Comparison of ENCODE assay signal across 21 cellular contexts in genomic region chr1:177669161-177669560, GRCh38.
DNase-seq lines count a peak whose midpoint lies in the region; TF ChIP-seq lines count a peak whose summit lies in the region.
"Had no signal": no experiment of that assay in that cellular context is flagged by ENCODE, and none has a peak within 500 bp of the region (broad histone marks: within the 10 kb centered on the region; RNA-seq: fewer than 3 reads in every experiment).

No MANE protein-coding gene starts in this region.

- H3K79me2 ChIP-seq in mesendoderm (ENCODE audit: control insufficient read depth, insufficient read depth, low read length) = no peaks in the 10 kb centered on the region
- peaks cover 2% of the 10 kb centered on the region for H3K79me2 ChIP-seq in trophoblast cell (ENCODE audit: control insufficient read depth, insufficient read depth, low read length, poor library complexity)

- H2BK12ac ChIP-seq in trophoblast cell (ENCODE audit: low read length) = no peak overlapping the region

- CTCF ChIA-PET in A673 (lab: Charles Lee) (no interaction called here), MCF 10A (lab: Yijun Ruan, JAX) (interaction anchor here (0.8 to 1.1 kb wide), 2 partner anchors 217 to 274 kb away, joined by 3 read pairs; no protein-coding TSS in a partner anchor), GM10248 (lab: Yijun Ruan, JAX) (interaction anchor here (0.9 to 1.2 kb wide), 3 partner anchors 12 to 14 kb away, joined by 3 to 4 read pairs (median 3); no protein-coding TSS in a partner anchor)

- H3K4me3 ChIP-seq in A673 (ENCODE audit: low read depth, low read length, poor library complexity, severe bottlenecking) = no peak overlapping the region
- no peak overlapping the region for H3K4me3 ChIP-seq in mesendoderm (ENCODE audit: low read length)
- no peak overlapping the region for H3K4me3 ChIP-seq in trophoblast cell (ENCODE audit: low read depth, low read length)
- H3K4me3 ChIP-seq: A549, BLaER1 had no signal

- no peak overlapping the region for H4K12ac ChIP-seq in trophoblast cell (ENCODE audit: low read depth, low read length)

- no peak overlapping the region for H2BK15ac ChIP-seq in mesendoderm (replicated peaks; ENCODE audit: low read depth)

- H4K8ac ChIP-seq in mesendoderm (ENCODE audit: low read depth, low read length) = no peak overlapping the region
- H4K8ac ChIP-seq in trophoblast cell (ENCODE audit: low read depth, low read length) = no peak overlapping the region

- no peak overlapping the region for H4K5ac ChIP-seq in mesendoderm (ENCODE audit: low read length)

- no peak overlapping the region for H3K4me2 ChIP-seq in mesendoderm (ENCODE audit: low read length)
- no peak overlapping the region for H3K4me2 ChIP-seq in trophoblast cell (ENCODE audit: low read length)
- H3K4me2 ChIP-seq: A549, BLaER1 had no signal

- TF ChIP-seq CTCF in A673 (conservative IDR thresholded peaks at IDR 0.05; ENCODE audit: low read depth, low read length) = no peak
- no peak for TF ChIP-seq CTCF in MCF 10A (IDR thresholded peaks at IDR 0.05; ENCODE audit: unreplicated experiment)
- TF ChIP-seq CTCF in GM10248 (IDR thresholded peaks at IDR 0.05; ENCODE audit: control extremely low read depth, extremely low read depth, low read depth, missing control alignments) = no peak

- no peak overlapping the region for H2BK5ac ChIP-seq in mesendoderm (ENCODE audit: low read length)
- no peak overlapping the region for H2BK5ac ChIP-seq in trophoblast cell (ENCODE audit: low read depth, low read length, poor library complexity)

- intact Hi-C loops in A673 (cut with micrococcal nuclease; ENCODE audit: unreplicated experiment) (no loop called here), MCF 10A (cut with micrococcal nuclease) (no loop called here)

- no peaks in the 10 kb centered on the region for H3K27me3 Mint-ChIP-seq in MCF 10A (ENCODE audit: insufficient read depth, unreplicated experiment)
- H3K27me3 Mint-ChIP-seq: B cell; CD4-positive, CD25-positive, alpha-beta regulatory T cell had no signal

- POLR2A ChIA-PET in A673 (lab: Charles Lee; ENCODE audit: low non-redundant PET) (no interaction called here), MCF 10A (lab: Yijun Ruan, JAX) (no interaction called here), GM10248 (lab: Yijun Ruan, JAX) (no interaction called here)

- no peak overlapping the region for H4K91ac ChIP-seq in trophoblast cell (ENCODE audit: low read depth, low read length)

- H3K27me3 ChIP-seq in A673 (replicated peaks; ENCODE audit: insufficient read depth, low read depth, low read length, poor library complexity) (no peaks in the 10 kb centered on the region), mesendoderm (ENCODE audit: insufficient read depth, low read length, poor library complexity) (no peaks in the 10 kb centered on the region), trophoblast cell (ENCODE audit: insufficient read depth, low read length) (no peaks in the 10 kb centered on the region)
- H3K27me3 ChIP-seq: BLaER1 had no signal

- H3K36me3 ChIP-seq in A673 (ENCODE audit: insufficient read depth, low read length, poor library complexity, severe bottlenecking) (no peaks in the 10 kb centered on the region), mesendoderm (ENCODE audit: control insufficient read depth, insufficient read depth, low read length) (no peaks in the 10 kb centered on the region), trophoblast cell (ENCODE audit: control insufficient read depth in 1 of 2, insufficient read depth in 2 of 2, low read length in 2 of 2) (no peaks in the 10 kb centered on the region)
- H3K36me3 ChIP-seq: BLaER1 had no signal

- H3K36me3 Mint-ChIP-seq in MCF 10A (ENCODE audit: insufficient read depth, unreplicated experiment) = no peaks in the 10 kb centered on the region
- H3K36me3 Mint-ChIP-seq: CD4-positive, CD25-positive, alpha-beta regulatory T cell; CD8-positive, alpha-beta T cell had no signal

- no peak overlapping the region for H3K27ac ChIP-seq in A673 (ENCODE audit: low read depth, low read length, poor library complexity, severe bottlenecking)
- H3K27ac ChIP-seq in mesendoderm (ENCODE audit: low read depth, low read length) = no peak overlapping the region
- H3K27ac ChIP-seq in trophoblast cell (ENCODE audit: low read depth, low read length) = no peak overlapping the region
- H3K27ac ChIP-seq: 22Rv1, A549, BLaER1, C4-2B had no signal

- H3K4me3 Mint-ChIP-seq in MCF 10A (ENCODE audit: unreplicated experiment) = no peak overlapping the region
- H3K4me3 Mint-ChIP-seq: B cell; CD4-positive, CD25-positive, alpha-beta regulatory T cell; CD8-positive, alpha-beta T cell had no signal

- H3K79me1 ChIP-seq in mesendoderm (ENCODE audit: low read length) (no peaks in the 10 kb centered on the region), trophoblast cell (ENCODE audit: low read length) (no peaks in the 10 kb centered on the region)

- H3K9me3 Mint-ChIP-seq in MCF 10A (ENCODE audit: unreplicated experiment) = no peaks in the 10 kb centered on the region

- no peak overlapping the region for H3K4ac ChIP-seq in mesendoderm (ENCODE audit: low read depth, low read length)
- no peak overlapping the region for H3K4ac ChIP-seq in trophoblast cell (ENCODE audit: low read depth, low read length)

- no peak overlapping the region for H3K56ac ChIP-seq in mesendoderm (ENCODE audit: low read length)

- H3K4me1 Mint-ChIP-seq in MCF 10A (ENCODE audit: insufficient read depth, unreplicated experiment) = no peaks in the 10 kb centered on the region
- H3K4me1 Mint-ChIP-seq: B cell; CD4-positive, CD25-positive, alpha-beta regulatory T cell had no signal

- no peak overlapping the region for H3K14ac ChIP-seq in trophoblast cell (ENCODE audit: low read length)

- DNase-seq in A673 (ENCODE audit: low spot score) (peak; percentile 15), NCI-H82 (lab: John Stamatoyannopoulos, UW) (peak; percentile 94), mesendoderm (peak; percentile 30), trophoblast cell (peak; percentile 28 to 73), MCF 10A (ENCODE audit: unreplicated experiment) (no peak), GM10248 (ENCODE audit: extremely low spot score) (no peak)
- no peak for DNase-seq in activated T-cell treated with anti-CD3 and anti-CD28 coated beads, Interleukin-2, amount 50 U/mL, for 48 hours
- DNase-seq: Caco-2; CD4-positive, CD25-positive, alpha-beta regulatory T cell; CD8-positive, alpha-beta T cell; DMS 273 treated with DMSO at 0.1 percent for 48 hours; DMS53; DMS79 treated with DMSO at 0.1 percent for 48 hours; GF-D8; H7; HCEC 1CT had no signal

- BruUV-seq in A673 (replicated peaks; lab: Mats Ljungman, UMichigan) (no TSS peak), MCF 10A (replicated peaks; lab: Mats Ljungman, UMichigan) (no TSS peak)

- H3K18ac ChIP-seq in mesendoderm (ENCODE audit: low read length) (no peak overlapping the region), trophoblast cell (ENCODE audit: low read length) (no peak overlapping the region)

- H2BK120ac ChIP-seq in mesendoderm (ENCODE audit: low read depth, low read length) = no peak overlapping the region
- H2BK120ac ChIP-seq in trophoblast cell (ENCODE audit: insufficient read depth, low read length, poor library complexity) = no peak overlapping the region

- H3K9me3 ChIP-seq in A673 (ENCODE audit: low read depth, low read length, poor library complexity, severe bottlenecking) (no peaks in the 10 kb centered on the region), trophoblast cell (ENCODE audit: insufficient read depth, low read depth, low read length) (no peaks in the 10 kb centered on the region)
- H3K9me3 ChIP-seq: A549, BLaER1, Caco-2 had no signal

- H3K4me1 ChIP-seq in A673 (ENCODE audit: insufficient read depth, low read length, poor library complexity, severe bottlenecking) = peaks cover 20% of the 10 kb centered on the region
- no peaks in the 10 kb centered on the region for H3K4me1 ChIP-seq in mesendoderm (ENCODE audit: control insufficient read depth, low read depth, low read length)
- H3K4me1 ChIP-seq in trophoblast cell (ENCODE audit: control insufficient read depth in 1 of 2, insufficient read depth in 2 of 2, low read length in 2 of 2) = peaks cover 0 to 4% of the 10 kb centered on the region in 2 experiments
- H3K4me1 ChIP-seq: A549, BLaER1, Caco-2 had no signal

- no peak overlapping the region for H2AFZ ChIP-seq in trophoblast cell (ENCODE audit: insufficient read depth, low read length, poor library complexity)

- H3K9ac ChIP-seq in mesendoderm (ENCODE audit: low read length) (no peak overlapping the region), trophoblast cell (ENCODE audit: low read length) (no peak overlapping the region)
- H3K9ac ChIP-seq: BLaER1 had no signal

- H2AK5ac ChIP-seq in mesendoderm (ENCODE audit: low read length) (no peak overlapping the region), trophoblast cell (ENCODE audit: low read length) (no peak overlapping the region)

- no CpG with 5 or more reads among the region's 1 CpG for WGBS in mesendoderm (ENCODE audit: extremely low coverage, insufficient coverage, low lambda C conversion rate)
- WGBS in trophoblast cell (ENCODE audit: extremely low coverage, insufficient coverage, insufficient read length) = no CpG with 5 or more reads among the region's 1 CpG

- no peak overlapping the region for H3K23ac ChIP-seq in mesendoderm (ENCODE audit: low read length)
- H3K23ac ChIP-seq in trophoblast cell (ENCODE audit: low read length) = no peak overlapping the region

- no peak overlapping the region for H3K27ac Mint-ChIP-seq in MCF 10A (ENCODE audit: low read depth, unreplicated experiment)
- H3K27ac Mint-ChIP-seq: B cell; CD4-positive, CD25-positive, alpha-beta regulatory T cell; CD8-positive, alpha-beta T cell had no signal

Comparison
In these comparisons a context has a peak if more than half of its experiments do, and no peak if none do; other contexts are left out.
1. DNase-seq: peak in A673 (single experiment), NCI-H82 (single experiment), mesendoderm (single experiment) and trophoblast cell (2 of 2); none in MCF 10A (single experiment), activated T-cell treated with anti-CD3 and anti-CD28 coated beads, Interleukin-2, amount 50 U/mL, for 48 hours (0 of 2) and GM10248 (single experiment).